1 cellular context compared by ENCODE assay signal in genomic region chr19:16447015-16447384, GRCh38.
TF ChIP-seq lines count a peak whose summit lies in the region.

No MANE protein-coding gene starts in this region.

TF ChIP-seq in HepG2, 621 proteins besides CTCF, POLR2A, EP300 and RAD21 (continued from another document):
- TF ChIP-seq SP1 (IDR thresholded peaks at IDR 0.05) (no peak), SP1 (CRISPR knock-in tag; IDR thresholded peaks at IDR 0.05) (0 out of 2 replicates have a peak, but pooled peaks have one; percentile 36), DPF2 (CRISPR knock-in tag; IDR thresholded peaks at IDR 0.05; ENCODE audit: borderline replicate concordance, low read depth) (peak; percentile 19; the same call in 1 of the 2 replicates), PITX1 (CRISPR knock-in tag; IDR thresholded peaks at IDR 0.05) (peak; percentile 69; the same call in 1 of the 2 replicates), CSRNP2 (CRISPR knock-in tag; conservative IDR thresholded peaks at IDR 0.05; ENCODE audit: low read depth) (no peak), PAXIP1 (CRISPR knock-in tag; conservative IDR thresholded peaks at IDR 0.05) (peak; percentile 51), GATAD1 (CRISPR knock-in tag; IDR thresholded peaks at IDR 0.05) (peak; percentile 31; the same call in 1 of the 2 replicates), ZNF598 (CRISPR knock-in tag; IDR thresholded peaks at IDR 0.05; ENCODE audit: borderline replicate concordance) (0 out of 2 replicates have a peak, but pooled peaks have one; percentile 26), NFYB (CRISPR knock-in tag; IDR thresholded peaks at IDR 0.05) (peak; percentile 54), RXRA (CRISPR knock-in tag; IDR thresholded peaks at IDR 0.05) (peak; percentile 42; the same call in 1 of the 2 replicates), BORCS8-MEF2B (CRISPR knock-in tag; IDR thresholded peaks at IDR 0.05) (0 out of 2 replicates have a peak, but pooled peaks have one; percentile 42), ZNF816 (CRISPR knock-in tag; IDR thresholded peaks at IDR 0.05; ENCODE audit: borderline replicate concordance) (peak; percentile 51; the same call in 1 of the 2 replicates), E2F1 (CRISPR knock-in tag; IDR thresholded peaks at IDR 0.05) (no peak), ASH2L (IDR thresholded peaks at IDR 0.05; ENCODE audit: insufficient read length, low read depth, low read length) (no peak)
TF ChIP-seq in HepG2: peak in this region for 122.
